32 cellular contexts compared by ENCODE assay signal in the genomic region with DNA sequence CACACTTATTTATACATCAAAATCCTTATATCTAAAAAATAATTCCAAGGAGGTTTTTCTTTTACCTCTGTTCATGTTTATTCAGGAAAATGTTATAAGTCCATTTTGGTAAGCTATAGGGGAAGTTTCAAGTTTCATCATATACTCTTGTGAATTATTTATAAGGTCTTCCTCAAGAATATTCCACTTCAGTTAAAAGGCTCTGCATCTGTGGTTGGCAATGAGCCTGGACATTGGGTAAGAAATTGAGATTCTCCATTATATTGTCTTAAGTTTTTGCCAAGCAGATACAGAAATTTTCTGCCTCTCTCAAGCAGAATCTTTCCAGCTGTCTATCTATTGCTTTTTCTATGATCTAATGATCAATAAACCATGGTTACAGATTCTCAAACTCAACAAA.
"Had no signal": no experiment of that assay in that cellular context is flagged by ENCODE, and none has a peak within 500 bp of the region (broad histone marks: within the 10 kb centered on the region; RNA-seq: fewer than 3 reads in every experiment).

No MANE protein-coding gene starts in this region.

- ATAC-seq: activated CD4-positive, alpha-beta T cell treated with anti-CD3 and anti-CD28 coated beads for 36 hours; activated CD4-positive, CD25-positive, alpha-beta regulatory T cell treated with anti-CD3 and anti-CD28 coated beads, Interleukin-2, amount 50 U/mL, for 24 hours; activated CD8-positive, alpha-beta memory T cell treated with anti-CD3 and anti-CD28 coated beads, Interleukin-2, amount 10 ng/mL, durations not matched to agents 7 days and 5 days; activated CD8-positive, alpha-beta T cell treated with anti-CD3 and anti-CD28 coated beads, Interleukin-2, amount 10 ng/mL, durations not matched to agents 7 days and 5 days; activated naive CD8-positive, alpha-beta T cell treated with anti-CD3 and anti-CD28 coated beads, Interleukin-2, amount 50 U/mL, for 24 hours; WTC11 had no signal

- H3K36me3 ChIP-seq: ascending aorta, cardiac muscle cell, colonic mucosa, WERI-Rb-1 had no signal

- H3K27me3 ChIP-seq: ascending aorta, cardiac muscle cell, colonic mucosa had no signal

- FAIRE-seq: bronchial epithelial cell had no signal

- DNase-seq: activated CD4-positive, alpha-beta memory T cell treated with anti-CD3 and anti-CD28 coated beads, Interleukin-2, amount 10 ng/mL, durations not matched to agents 7 days and 5 days; activated CD4-positive, alpha-beta T cell treated with anti-CD3 and anti-CD28 coated beads for 1 hour; activated CD4-positive, alpha-beta T cell treated with anti-CD3 and anti-CD28 coated beads for 36 hours; activated CD4-positive, alpha-beta T cell treated with anti-CD3 and anti-CD28 coated beads for 48 hours; activated CD4-positive, alpha-beta T cell treated with anti-CD3 and anti-CD28 coated beads, Interleukin-2, amount 10 ng/mL, durations not matched to agents 7 days and 5 days; activated CD4-positive, alpha-beta T cell treated with anti-CD3 and anti-CD28 coated beads, Interleukin-2, amount 50 U/mL, for 48 hours; activated CD4-positive, CD25-positive, alpha-beta regulatory T cell; activated CD8-positive, alpha-beta memory T cell treated with anti-CD3 and anti-CD28 coated beads for 24 hours; activated CD8-positive, alpha-beta memory T cell treated with anti-CD3 and anti-CD28 coated beads, Interleukin-2, amount 10 ng/mL, durations not matched to agents 7 days and 5 days; activated CD8-positive, alpha-beta memory T cell treated with anti-CD3 and anti-CD28 coated beads, Interleukin-2, amount 50 U/mL, for 48 hours; activated CD8-positive, alpha-beta T cell treated with anti-CD3 and anti-CD28 coated beads, Interleukin-2, amount 10 ng/mL, durations not matched to agents 7 days and 5 days; activated effector memory CD4-positive, alpha-beta T cell treated with Interleukin-2 at 50 U/mL for 16 hours; activated gamma-delta T cell; activated naive CD4-positive, alpha-beta T cell treated with anti-CD3 and anti-CD28 coated beads, Interleukin-2, amount 10 ng/mL, durations not matched to agents 7 days and 5 days; activated naive CD4-positive, alpha-beta T cell treated with Interleukin-2 at 50 U/mL for 16 hours; activated naive CD8-positive, alpha-beta T cell treated with anti-CD3 and anti-CD28 coated beads, Interleukin-2, amount 10 ng/mL, durations not matched to agents 7 days and 5 days; activated naive CD8-positive, alpha-beta T cell treated with anti-CD3 and anti-CD28 coated beads, Interleukin-2, amount 50 U/mL, for 24 hours; activated T-cell treated with anti-CD3 and anti-CD28 coated beads, Interleukin-2, amount 50 U/mL, for 24 hours; activated T-cell treated with anti-CD3 and anti-CD28 coated beads, Interleukin-2, amount 50 U/mL, for 48 hours; amygdala; anterior cingulate cortex; caudate nucleus; cerebellar nuclear complex; colonic mucosa; T-helper 2 cell; T-helper 9 cell; WERI-Rb-1 had no signal

- H3K27ac ChIP-seq: ascending aorta, cardiac muscle cell, colonic mucosa, WERI-Rb-1 had no signal

- H3K4me3 ChIP-seq: ascending aorta, cardiac muscle cell, colonic mucosa had no signal

- H3K9me3 ChIP-seq: ascending aorta had no signal

- H3K4me1 ChIP-seq: ascending aorta, colonic mucosa had no signal
